ENCODE assay signal across 16 cellular contexts in the genomic region with DNA sequence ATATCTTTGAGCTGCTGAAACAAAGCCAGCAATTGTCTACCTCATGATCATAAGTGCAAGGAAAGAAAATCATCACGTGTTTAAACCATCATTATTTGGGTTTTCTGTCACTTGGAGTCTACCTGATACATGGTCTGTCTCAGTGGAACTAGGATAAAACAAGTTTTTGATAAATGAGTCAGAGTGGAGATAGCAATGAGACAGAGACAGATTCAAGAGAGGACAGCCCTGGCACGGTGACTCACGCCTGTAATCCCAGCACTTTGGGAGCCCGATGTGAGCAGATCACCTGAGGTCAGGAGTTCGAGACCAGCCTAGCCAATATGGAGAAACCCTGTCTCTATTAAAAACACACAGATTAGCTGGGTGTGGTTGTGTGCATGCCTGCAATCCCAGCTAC.
DNase-seq lines count a peak whose midpoint lies in the region; TF ChIP-seq lines count a peak whose summit lies in the region.
"Had no signal": no experiment of that assay in that cellular context is flagged by ENCODE, and none has a peak within 500 bp of the region (broad histone marks: within the 10 kb centered on the region; RNA-seq: fewer than 3 reads in every experiment).

No MANE protein-coding gene starts in this region.

- no peaks in the 10 kb centered on the region for H3K36me3 ChIP-seq in OCI-LY1 (ENCODE audit: insufficient read depth, low read length)
- H3K36me3 ChIP-seq in brain microvascular endothelial cell (replicated peaks) = no peaks in the 10 kb centered on the region

- no peak overlapping the region for H3K27ac ChIP-seq in OCI-LY1 (ENCODE audit: low read depth, low read length, poor library complexity, severe bottlenecking)
- H3K27ac ChIP-seq in brain microvascular endothelial cell = no peak overlapping the region
- H3K27ac ChIP-seq: C4-2B, PC-9, RWPE1 had no signal

- no peaks in the 10 kb centered on the region for H3F3A ChIP-seq in OCI-LY1 (ENCODE audit: insufficient read depth, low read length)

- no peak overlapping the region for H3K4me2 ChIP-seq in OCI-LY1 (ENCODE audit: low read length)
- H3K4me2 ChIP-seq: PC-9, SK-N-SH had no signal

- TF ChIP-seq CTCF in OCI-LY1 (IDR thresholded peaks at IDR 0.05; ENCODE audit: low read length) (no peak), brain microvascular endothelial cell (IDR thresholded peaks at IDR 0.05; ENCODE audit: low read depth, low read length, missing control alignments) (no peak)

- DNase-seq in ELR (ENCODE audit: low read depth) = peak; percentile 32
- peak; percentile 11 for DNase-seq in brain microvascular endothelial cell
- DNase-seq in kidney tubule cell (ENCODE audit: low spot score) = peak; percentile 27
- no peak for DNase-seq in NCI-H2227 treated with DMSO at 0.1 percent for 48 hours (lab: John Stamatoyannopoulos, UW)
- DNase-seq in DMS153 (lab: John Stamatoyannopoulos, UW) = no peak
- no peak for DNase-seq in islet precursor cell
- DNase-seq: CD8-positive, alpha-beta T cell; NCI-H1930; NCI-H2107; NK-92 treated with Interleukin-12 subunit alpha and Interleukin-12 subunit beta, amount 100 ng/mL, for 24 hours; PC-9; SIG-M5; SK-N-SH had no signal

- in situ Hi-C loops in brain microvascular endothelial cell (cut with HindIII; ENCODE audit: low pct_ligation_motif_present, low sequenced_read_pairs) = no loop called here

- peak overlapping the region; percentile 79; the same call in 1 of the 2 replicates for H2AFZ ChIP-seq in OCI-LY1 (ENCODE audit: low read length)
- H2AFZ ChIP-seq: PC-9 had no signal

- no peaks in the 10 kb centered on the region for H4K20me1 ChIP-seq in OCI-LY1 (ENCODE audit: insufficient read depth, low read length)

- no peaks in the 10 kb centered on the region for H3K79me2 ChIP-seq in OCI-LY1 (ENCODE audit: insufficient read depth, low read length)

- H3K9me2 ChIP-seq in OCI-LY1 (ENCODE audit: low read depth, low read length) = no peaks in the 10 kb centered on the region
- H3K9me2 ChIP-seq: SK-N-SH had no signal

- H3K9ac ChIP-seq in OCI-LY1 (ENCODE audit: low read length) = no peak overlapping the region
- H3K9ac ChIP-seq: SK-N-SH had no signal

- peaks cover 23% of the 10 kb centered on the region for H3K4me1 ChIP-seq in OCI-LY1 (ENCODE audit: insufficient read depth, low read length, severe bottlenecking)

- no peak overlapping the region for H3K4me3 ChIP-seq in OCI-LY1 (ENCODE audit: low read depth, low read length, poor library complexity, severe bottlenecking)
- no peak overlapping the region for H3K4me3 ChIP-seq in brain microvascular endothelial cell (ENCODE audit: low read depth, low read length)
- H3K4me3 ChIP-seq: PC-9 had no signal

- no peaks in the 10 kb centered on the region for H3K9me3 ChIP-seq in OCI-LY1 (ENCODE audit: low read length)
- H3K9me3 ChIP-seq: SK-N-SH had no signal

- H3K27me3 ChIP-seq in OCI-LY1 (ENCODE audit: insufficient read depth, low read length) (no peaks in the 10 kb centered on the region), brain microvascular endothelial cell (replicated peaks) (peaks cover 2% of the 10 kb centered on the region)

Comparison
In these comparisons a context has a peak if more than half of its experiments do, and no peak if none do; other contexts are left out.
1. DNase-seq: peak in ELR (single experiment), brain microvascular endothelial cell (single experiment) and kidney tubule cell (single experiment); none in NCI-H2227 treated with DMSO at 0.1 percent for 48 hours (single experiment), DMS153 (single experiment) and islet precursor cell (single experiment).